ENCODE assay signal across 8 cellular contexts in genomic region chr1:201282931-201283829, GRCh38. TPM values are rescaled to one million over a fixed set of nuclear protein-coding genes. Genes with fewer than 3 reads are reported as not detected.
A peak's percentile ranks its signal among the peaks of the same experiment; 100 is the strongest.
DNase-seq lines count a peak whose midpoint lies in the region; ATAC-seq, FAIRE-seq and TF ChIP-seq lines count a peak whose summit lies in the region.

PKP1 (plus strand) TSS chr1:201283506; CDS start chr1:201283703, 197 bp downstream.

- no peak within 1 kb of the TSS for H3K56ac ChIP-seq in H1 (replicated peaks; ENCODE audit: insufficient read length, low read depth, low read length)

- H3K79me2 ChIP-seq in H1 (ENCODE audit: control insufficient read depth in 1 of 2, insufficient read depth in 2 of 2, low read length in 2 of 2), result no peaks in the 10 kb centered on the region
- H3K79me2 ChIP-seq in Karpas-422 (ENCODE audit: low read length), result no peaks in the 10 kb centered on the region

- H3K4ac ChIP-seq in H1 (replicated peaks; ENCODE audit: insufficient read length, low read depth, low read length), result peak within 1 kb of the TSS; percentile 33

- H3K27me3 Mint-ChIP-seq in naive thymus-derived CD8-positive, alpha-beta T cell, result peaks cover 18 to 46% (median 31%) of the 10 kb centered on the region in 5 donors

- peaks cover 0 to 9% (median 9%) of the 10 kb centered on the region in 4 experiments; a peak in 5 of 7 replicates for H3K4me1 ChIP-seq in H1 (replicated peaks in 1 of 4; ENCODE audit: control insufficient read depth in 3 of 4, insufficient read depth in 4 of 4, low read length in 3 of 4)
- H3K4me1 ChIP-seq in Karpas-422 (ENCODE audit: low read length), result no peaks in the 10 kb centered on the region

- 36% methylated on average over 52 of the region's 55 CpGs; no CpG with 5 or more reads in 1 of the 2 experiments for WGBS in H1 (ENCODE audit: extremely low coverage in 1 of 2, insufficient coverage in 1 of 2, insufficient read length in 1 of 2, insufficient replicate concordance in 2 of 2, low coverage in 1 of 2, low lambda C conversion rate in 2 of 2, missing lambda C conversion rate in 1 of 2), 2 experiments

- no peak within 1 kb of the TSS for H3K14ac ChIP-seq in H1 (ENCODE audit: insufficient read length)

- ATAC-seq in naive thymus-derived CD8-positive, alpha-beta T cell, result peak; percentile 81 to 92
- ATAC-seq in HG03045 (IDR thresholded peaks at IDR 0.05; ENCODE audit: unreplicated experiment) (no peak), HG02759 (IDR thresholded peaks at IDR 0.05; ENCODE audit: unreplicated experiment) (no peak)

- no peak for TF ChIP-seq RAD21 in H1 (IDR thresholded peaks at IDR 0.05 in 1 of 2, conservative IDR thresholded peaks at IDR 0.05 in 1 of 2; ENCODE audit: low read depth in 2 of 2, low read length in 2 of 2)

- H3K9me2 ChIP-seq in Karpas-422 (replicated peaks; ENCODE audit: insufficient read depth, low read length), result no peaks in the 10 kb centered on the region

- H3K36me3 ChIP-seq in H1 (ENCODE audit: control insufficient read depth in 2 of 4, insufficient read depth in 4 of 4, low read length in 3 of 4) (no peaks in the 10 kb centered on the region), Karpas-422 (ENCODE audit: insufficient read depth, low read length) (no peaks in the 10 kb centered on the region)

- H3K4me3 ChIP-seq in AG04450 (ENCODE audit: low read depth, low read length) (peak within 1 kb of the TSS; percentile 37), H1 (ENCODE audit: extremely low read depth in 1 of 4, insufficient read depth in 2 of 4, low read depth in 3 of 4, low read length in 4 of 4) (peak within 1 kb of the TSS in 3 of 4 experiments; percentile 3 to 41 (median 16); a peak in 3 of 8 replicates), Karpas-422 (ENCODE audit: low read length) (no peak within 1 kb of the TSS)

- H4K8ac ChIP-seq in H1 (ENCODE audit: extremely low read depth, insufficient read depth, low read length), result peak within 1 kb of the TSS; percentile 83

- peak within 1 kb of the TSS; percentile 80; the same call in 1 of the 2 replicates for H2BK20ac ChIP-seq in H1 (ENCODE audit: low read length)

- H4K5ac ChIP-seq in H1 (ENCODE audit: insufficient read length, low read depth, low read length), result no peak within 1 kb of the TSS

- H4K20me1 ChIP-seq in H1 (replicated peaks in 1 of 2; ENCODE audit: control insufficient read depth in 1 of 2, insufficient read depth in 2 of 2, low read length in 2 of 2) (no peaks in the 10 kb centered on the region), Karpas-422 (ENCODE audit: insufficient read depth, low read depth, low read length) (no peaks in the 10 kb centered on the region)

- H2BK5ac ChIP-seq in H1 (ENCODE audit: low read depth, low read length), result peak within 1 kb of the TSS; percentile 60; the same call in 1 of the 2 replicates

- peak within 1 kb of the TSS; percentile 61 for H2BK120ac ChIP-seq in H1 (replicated peaks; ENCODE audit: low read depth, low read length)

- H3K79me1 ChIP-seq in H1 (ENCODE audit: low read depth, low read length), result no peaks in the 10 kb centered on the region

- H3K23me2 ChIP-seq in H1 (ENCODE audit: low read depth, low read length), result peaks cover 8% of the 10 kb centered on the region; the same call in 1 of the 2 replicates

- DNase-seq in AG04450 (ENCODE audit: low read depth, low spot score) (no peak), NCI-H510A (lab: John Stamatoyannopoulos, UW) (peak; percentile 81), H1 (ENCODE audit: low read depth in 1 of 2, low spot score in 2 of 2) (peak in 1 of 2 experiments; percentile 79), DMS79 (lab: John Stamatoyannopoulos, UW) (no peak), Karpas-422 (no peak)
- peak in 4 of 10 donors; percentile 5 to 26 (median 21) for DNase-seq in naive thymus-derived CD8-positive, alpha-beta T cell

- TF ChIP-seq CTCF in AG04450 (IDR thresholded peaks at IDR 0.05; ENCODE audit: low read depth, low read length), result no peak
- TF ChIP-seq CTCF in H1 (IDR thresholded peaks at IDR 0.05; ENCODE audit: control extremely low read depth in 1 of 3, insufficient read depth in 1 of 3, low read depth in 1 of 3, low read length in 3 of 3), result no peak

- CTCF ChIA-PET in AG04450 (lab: Charles Lee), result interaction anchor here (0.5 to 2.6 kb wide), 3 partner anchors 29 to 100 kb away, joined by 3 to 13 read pairs (median 3); no protein-coding TSS in a partner anchor
- CTCF ChIA-PET in H1 (lab: Charles Lee; ENCODE audit: partially characterized antibody), result interaction anchor here (0.6 to 5.3 kb wide), 16 partner anchors 9 to 674 kb away, joined by 3 to 45 read pairs (median 4); no protein-coding TSS in a partner anchor

- H3K27me3 ChIP-seq in AG04450 (ENCODE audit: control insufficient read depth, insufficient read depth, low read length), result peaks cover 52% of the 10 kb centered on the region
- H3K27me3 ChIP-seq in H1 (replicated peaks in 1 of 4; ENCODE audit: control insufficient read depth in 3 of 4, extremely low read depth in 1 of 4, insufficient read depth in 3 of 4, low read length in 3 of 4), result peaks cover 15 to 31% (median 30%) of the 10 kb centered on the region in 4 experiments
- H3K27me3 ChIP-seq in Karpas-422 (ENCODE audit: low read length), result no peaks in the 10 kb centered on the region

- no peak within 1 kb of the TSS for H3K23ac ChIP-seq in H1 (ENCODE audit: insufficient read length)

- peak within 1 kb of the TSS; percentile 90 for H3K18ac ChIP-seq in H1 (ENCODE audit: extremely low read depth, low read length)

- H3K36me3 Mint-ChIP-seq in naive thymus-derived CD8-positive, alpha-beta T cell, result no peaks in the 10 kb centered on the region

- peak within 1 kb of the TSS; percentile 86; the same call in 1 of the 2 replicates for H2AFZ ChIP-seq in H1 (ENCODE audit: low read length)
- no peak within 1 kb of the TSS for H2AFZ ChIP-seq in Karpas-422 (ENCODE audit: low read length)

- no peak for FAIRE-seq in H1 (lab: Jason Lieb, UNC)

- peak within 1 kb of the TSS; percentile 15 to 87 (median 72) for H3K4me3 Mint-ChIP-seq in naive thymus-derived CD8-positive, alpha-beta T cell

- no peak for TF ChIP-seq EP300 in H1 (IDR thresholded peaks at IDR 0.05; ENCODE audit: borderline replicate concordance in 1 of 2, low read depth in 2 of 2, low read length in 2 of 2)

- no peak within 1 kb of the TSS for H2AK5ac ChIP-seq in H1 (ENCODE audit: low read depth, low read length)

- H3K9ac ChIP-seq in H1 (replicated peaks in 1 of 4; ENCODE audit: extremely low read depth in 1 of 4, low read depth in 3 of 4, low read length in 3 of 4) (no peak within 1 kb of the TSS), Karpas-422 (ENCODE audit: low read length) (no peak within 1 kb of the TSS)

- H3K4me2 ChIP-seq in H1 (ENCODE audit: insufficient read depth in 1 of 2, low read depth in 2 of 2, low read length in 2 of 2) (peak within 1 kb of the TSS; percentile 56 to 57), Karpas-422 (ENCODE audit: low read depth, low read length, poor library complexity, severe bottlenecking) (no peak within 1 kb of the TSS)

- peak within 1 kb of the TSS; percentile 77; the same call in 1 of the 2 replicates for H2BK12ac ChIP-seq in H1 (ENCODE audit: low read depth, low read length)

- peaks cover 3 to 10% (median 6%) of the 10 kb centered on the region in 4 donors for H3K4me1 Mint-ChIP-seq in naive thymus-derived CD8-positive, alpha-beta T cell

- no peak within 1 kb of the TSS for H3K27ac Mint-ChIP-seq in naive thymus-derived CD8-positive, alpha-beta T cell

- POLR2A ChIA-PET in AG04450 (lab: Yijun Ruan, JAX), result no interaction called here
- POLR2A ChIA-PET in H1 (lab: Charles Lee; ENCODE audit: partially characterized antibody), result interaction anchor here (0.6 to 1.9 kb wide), 5 partner anchors 16 to 266 kb away, joined by 3 to 5 read pairs (median 4); no protein-coding TSS in a partner anchor
- POLR2A ChIA-PET in naive thymus-derived CD8-positive, alpha-beta T cell (lab: Charles Lee), result interaction anchor here (0.6 kb wide), 1 partner anchor 56 kb away, joined by 3 read pairs; no protein-coding TSS in a partner anchor

- H4K91ac ChIP-seq in H1 (replicated peaks; ENCODE audit: insufficient read length, low read length), result peak within 1 kb of the TSS; percentile 86

- no peaks in the 10 kb centered on the region for H3K9me3 Mint-ChIP-seq in naive thymus-derived CD8-positive, alpha-beta T cell

- H3K27ac ChIP-seq in AG04450 (ENCODE audit: low read depth, low read length) (no peak within 1 kb of the TSS), H1 (ENCODE audit: low read depth, low read length) (no peak within 1 kb of the TSS), Karpas-422 (ENCODE audit: low read length) (no peak within 1 kb of the TSS)

- peak within 1 kb of the TSS; percentile 81; the same call in 1 of the 2 replicates for H2BK15ac ChIP-seq in H1 (ENCODE audit: low read length)

- no peak for TF ChIP-seq POLR2A in H1 (IDR thresholded peaks at IDR 0.05; ENCODE audit: control extremely low read depth in 1 of 2, low read depth in 2 of 2, low read length in 2 of 2)

- H3K9me3 ChIP-seq in AG04450 (ENCODE audit: control insufficient read depth, insufficient read depth, low read length), result peaks cover 9% of the 10 kb centered on the region; the same call in 1 of the 2 replicates
- H3K9me3 ChIP-seq in H1 (ENCODE audit: insufficient read depth in 2 of 2, low read depth in 1 of 2, low read length in 1 of 2), result no peaks in the 10 kb centered on the region; a peak in 1 of 4 replicates
- no peaks in the 10 kb centered on the region for H3K9me3 ChIP-seq in Karpas-422 (ENCODE audit: low read length)

TF ChIP-seq in H1, 55 proteins besides CTCF, POLR2A, EP300 and RAD21 (continues in another document):
- no peak for TF ChIP-seq POU5F1 (IDR thresholded peaks at IDR 0.05; ENCODE audit: low read depth, low read length)
- TF ChIP-seq SIX5 (IDR thresholded peaks at IDR 0.05; ENCODE audit: low read depth, low read length), result no peak
- no peak for TF ChIP-seq YY1 (IDR thresholded peaks at IDR 0.05; ENCODE audit: low read depth, low read length)

RNA-seq across cellular contexts. Expression of gene PKP1, which starts in this region (rescaled TPM):
- polyA plus RNA-seq in AG04450 (2011; rRNA removed) (0.04 TPM in 2 replicates), H1 (2011; rRNA removed) (0.21 and 0.66 TPM in 2 replicates)
- not detected in 2 replicates for polyA minus RNA-seq in AG04450 (2011; rRNA and poly(A)+ RNA removed)
- 0.88 and 0.95 TPM in 2 replicates for total RNA-seq in H1 (2021; fragmentation: NEBNext Ultra II Directional; extraction: Animal tissue kit (Norgen Biotek cat#: 25700))
- 0.37 TPM for polyA plus RNA-seq in H1 (2011; cell fraction: cytosol; rRNA removed)
- polyA plus RNA-seq in H1 (2011; cell fraction: nucleus; rRNA removed), result 0.97 TPM
- polyA plus RNA-seq in H1 (2012, experiment 1 of 2), result 0.25 to 0.48 TPM (median 0.42 TPM) in 4 replicates
- polyA plus RNA-seq in H1 (2012, experiment 2 of 2), result 0.25 TPM
- 0.24 TPM for polyA plus RNA-seq in H1 (2013, experiment 1 of 2)
- 0.20 TPM for polyA plus RNA-seq in H1 (2013, experiment 2 of 2)
- 0.39 and 0.63 TPM in 2 replicates for polyA minus RNA-seq in H1 (2011; rRNA and poly(A)+ RNA removed)
- 0.22 TPM for polyA minus RNA-seq in H1 (2011; cell fraction: cytosol; rRNA and poly(A)+ RNA removed)
- 0.40 TPM for polyA minus RNA-seq in H1 (2011; cell fraction: nucleus; rRNA and poly(A)+ RNA removed)
- total RNA-seq in naive thymus-derived CD8-positive, alpha-beta T cell, result not detected
- polyA plus RNA-seq in naive thymus-derived CD8-positive, alpha-beta T cell, result not detected
- not detected in 2 replicates for total RNA-seq in Karpas-422 (2014; rRNA removed; shearing (Covaris generic); ENCODE audit: low replicate concordance)

Comparison
In these comparisons a context has a peak if more than half of its experiments do, and no peak if none do; other contexts are left out.
1. Peak in ATAC-seq in naive thymus-derived CD8-positive, alpha-beta T cell; RNA of the gene not detected or under 1 TPM.